ENCODE assay signal across 1 cellular context in the genomic region with DNA sequence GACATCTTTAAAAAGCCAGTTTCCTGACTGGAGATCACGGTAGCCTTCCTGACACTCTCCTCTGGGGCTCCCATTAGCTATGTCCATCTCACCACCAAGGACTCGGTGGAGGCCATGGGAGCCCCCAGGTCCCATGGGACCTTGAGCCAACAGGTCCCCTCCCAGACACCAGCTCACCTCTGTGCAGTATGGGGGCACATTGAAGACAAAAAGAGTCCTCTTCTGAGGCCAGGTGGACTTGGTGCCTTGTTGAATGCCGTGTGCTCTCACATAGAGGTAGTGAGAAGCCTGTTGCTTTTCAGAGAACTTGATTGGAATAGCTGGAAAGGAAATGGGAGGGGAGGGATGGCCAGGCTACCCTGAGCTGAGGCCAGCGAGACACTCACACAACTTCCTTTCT.
TF ChIP-seq lines count a peak whose summit lies in the region.

No MANE protein-coding gene starts in this region.

TF ChIP-seq in HEK293, 187 proteins besides CTCF, POLR2A, EP300 and RAD21:
- TF ChIP-seq SCRT1 (tag by site-specific recombination; IDR thresholded peaks at IDR 0.05; ENCODE audit: borderline replicate concordance) (peak; percentile 61; the same call in 1 of the 2 replicates), SCRT2 (tag by site-specific recombination; IDR thresholded peaks at IDR 0.05) (peak; percentile 91)
